Comparison of ENCODE assay signal across 1 cellular context in the genomic region with DNA sequence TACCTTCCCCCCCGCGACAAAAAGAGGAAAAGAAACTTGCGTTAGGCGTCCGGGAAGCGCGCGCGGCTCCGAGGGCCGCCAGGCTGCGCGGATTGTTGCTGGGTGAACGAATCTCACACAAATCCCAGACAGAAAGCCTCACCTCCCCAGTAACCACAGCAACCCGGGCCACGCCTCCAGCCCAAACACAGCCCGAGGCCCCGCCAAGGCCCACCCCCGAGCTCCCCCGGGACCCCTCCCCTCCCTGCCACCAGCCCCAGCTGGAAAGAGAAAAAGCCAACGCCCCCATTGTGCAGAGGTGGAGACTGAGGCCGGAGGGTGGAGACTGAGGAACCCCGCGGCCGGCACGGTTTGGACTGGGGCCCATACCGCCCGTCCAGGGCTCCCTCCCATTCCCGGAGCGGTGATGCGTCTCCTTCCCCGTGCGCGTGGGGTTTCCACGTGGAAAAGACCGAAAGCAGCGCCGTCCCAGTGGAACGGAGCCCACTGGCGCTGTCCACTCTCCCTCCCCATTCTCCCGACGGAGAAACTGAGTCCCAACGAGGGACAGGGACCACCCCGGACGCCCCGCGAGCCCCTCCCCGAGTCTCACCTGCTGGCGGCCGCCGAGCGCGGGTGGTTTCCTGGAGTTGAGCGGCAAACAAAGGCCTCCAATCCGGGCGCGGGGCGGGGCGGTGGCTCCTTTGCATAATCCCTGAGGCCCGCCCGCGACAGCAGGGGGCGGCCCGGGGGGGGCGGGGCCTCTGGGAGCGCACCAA.
A peak's percentile ranks its signal among the peaks of the same experiment; 100 is the strongest.
TF ChIP-seq lines count a peak whose summit lies in the region.

No MANE protein-coding gene starts in this region.

TF ChIP-seq in K562, 482 proteins besides CTCF, POLR2A, EP300 and RAD21 (continued from another document and continues in another):
- TF ChIP-seq CREM (IDR thresholded peaks at IDR 0.05; ENCODE audit: low read depth) (peak; percentile 2; the same call in 1 of the 2 replicates), FIP1L1 (IDR thresholded peaks at IDR 0.05; ENCODE audit: low read depth, low read length, poor library complexity, severe bottlenecking) (peak; percentile 39), ARID4B (CRISPR knock-in tag; IDR thresholded peaks at IDR 0.05) (peak; percentile 71; the same call in 1 of the 2 replicates), ERF (CRISPR knock-in tag; IDR thresholded peaks at IDR 0.05) (peak; percentile 72; the same call in 1 of the 2 replicates), NR4A1 (CRISPR knock-in tag; IDR thresholded peaks at IDR 0.05) (0 out of 2 replicates have a peak, but pooled peaks have one; percentile 26), NR4A1 (tag; IDR thresholded peaks at IDR 0.05) (no peak), ZNF395 (CRISPR knock-in tag; IDR thresholded peaks at IDR 0.05) (peak; percentile 60; the same call in 1 of the 2 replicates), GATAD2A (IDR thresholded peaks at IDR 0.05) (0 out of 2 replicates have a peak, but pooled peaks have one; percentile 46), PCBP2 (IDR thresholded peaks at IDR 0.05; ENCODE audit: low read depth, low read length, poor library complexity, severe bottlenecking) (no peak), MECOM (CRISPR knock-in tag; IDR thresholded peaks at IDR 0.05) (0 out of 2 replicates have a peak, but pooled peaks have one; percentile 50), HMG20A (CRISPR knock-in tag; conservative IDR thresholded peaks at IDR 0.05) (no peak), ETV1 (tag; conservative IDR thresholded peaks at IDR 0.05; ENCODE audit: low read depth) (peak; percentile 52), RBM25 (IDR thresholded peaks at IDR 0.05; ENCODE audit: low read depth, low read length, severe bottlenecking) (peak; percentile 80), PHTF2 (CRISPR knock-in tag; IDR thresholded peaks at IDR 0.05) (no peak), KDM2B (CRISPR knock-in tag; IDR thresholded peaks at IDR 0.05) (0 out of 2 replicates have a peak, but pooled peaks have one; percentile 74), PRPF4 (IDR thresholded peaks at IDR 0.05; ENCODE audit: insufficient read depth, low read depth, low read length, poor library complexity, severe bottlenecking) (no peak), MTA1 (IDR thresholded peaks at IDR 0.05; ENCODE audit: borderline replicate concordance) (peak; percentile 55; the same call in 1 of the 2 replicates), VEZF1 (CRISPR knock-in tag; IDR thresholded peaks at IDR 0.05) (peak; percentile 92), ADNP (tag; IDR thresholded peaks at IDR 0.05) (peak; percentile 73), KDM4B (IDR thresholded peaks at IDR 0.05; ENCODE audit: borderline replicate concordance in 2 of 2, low read depth in 1 of 2) (peak in 1 of 2 experiments; percentile 55; a peak in 1 of 4 replicates), PHF20 (IDR thresholded peaks at IDR 0.05; ENCODE audit: partially characterized antibody) (peak; percentile 55), DMBX1 (CRISPR knock-in tag; IDR thresholded peaks at IDR 0.05; ENCODE audit: borderline replicate concordance) (peak; percentile 19; the same call in 1 of the 2 replicates), RFX1 (IDR thresholded peaks at IDR 0.05) (peak; percentile 85), CBX3 (IDR thresholded peaks at IDR 0.05; ENCODE audit: borderline replicate concordance in 1 of 2, low read length in 2 of 2) (no peak), HDAC1 (IDR thresholded peaks at IDR 0.05) (peak in 1 of 2 experiments; percentile 90; a peak in 2 of 4 replicates), CBX1 (IDR thresholded peaks at IDR 0.05; ENCODE audit: low read depth) (peak; percentile 87), RNF2 (IDR thresholded peaks at IDR 0.05) (peak; percentile 68; the same call in 1 of the 2 replicates), KHSRP (IDR thresholded peaks at IDR 0.05) (no peak), NCOA4 (IDR thresholded peaks at IDR 0.05; ENCODE audit: partially characterized antibody) (peak; percentile 75)
- TF ChIP-seq, protein P1, sequence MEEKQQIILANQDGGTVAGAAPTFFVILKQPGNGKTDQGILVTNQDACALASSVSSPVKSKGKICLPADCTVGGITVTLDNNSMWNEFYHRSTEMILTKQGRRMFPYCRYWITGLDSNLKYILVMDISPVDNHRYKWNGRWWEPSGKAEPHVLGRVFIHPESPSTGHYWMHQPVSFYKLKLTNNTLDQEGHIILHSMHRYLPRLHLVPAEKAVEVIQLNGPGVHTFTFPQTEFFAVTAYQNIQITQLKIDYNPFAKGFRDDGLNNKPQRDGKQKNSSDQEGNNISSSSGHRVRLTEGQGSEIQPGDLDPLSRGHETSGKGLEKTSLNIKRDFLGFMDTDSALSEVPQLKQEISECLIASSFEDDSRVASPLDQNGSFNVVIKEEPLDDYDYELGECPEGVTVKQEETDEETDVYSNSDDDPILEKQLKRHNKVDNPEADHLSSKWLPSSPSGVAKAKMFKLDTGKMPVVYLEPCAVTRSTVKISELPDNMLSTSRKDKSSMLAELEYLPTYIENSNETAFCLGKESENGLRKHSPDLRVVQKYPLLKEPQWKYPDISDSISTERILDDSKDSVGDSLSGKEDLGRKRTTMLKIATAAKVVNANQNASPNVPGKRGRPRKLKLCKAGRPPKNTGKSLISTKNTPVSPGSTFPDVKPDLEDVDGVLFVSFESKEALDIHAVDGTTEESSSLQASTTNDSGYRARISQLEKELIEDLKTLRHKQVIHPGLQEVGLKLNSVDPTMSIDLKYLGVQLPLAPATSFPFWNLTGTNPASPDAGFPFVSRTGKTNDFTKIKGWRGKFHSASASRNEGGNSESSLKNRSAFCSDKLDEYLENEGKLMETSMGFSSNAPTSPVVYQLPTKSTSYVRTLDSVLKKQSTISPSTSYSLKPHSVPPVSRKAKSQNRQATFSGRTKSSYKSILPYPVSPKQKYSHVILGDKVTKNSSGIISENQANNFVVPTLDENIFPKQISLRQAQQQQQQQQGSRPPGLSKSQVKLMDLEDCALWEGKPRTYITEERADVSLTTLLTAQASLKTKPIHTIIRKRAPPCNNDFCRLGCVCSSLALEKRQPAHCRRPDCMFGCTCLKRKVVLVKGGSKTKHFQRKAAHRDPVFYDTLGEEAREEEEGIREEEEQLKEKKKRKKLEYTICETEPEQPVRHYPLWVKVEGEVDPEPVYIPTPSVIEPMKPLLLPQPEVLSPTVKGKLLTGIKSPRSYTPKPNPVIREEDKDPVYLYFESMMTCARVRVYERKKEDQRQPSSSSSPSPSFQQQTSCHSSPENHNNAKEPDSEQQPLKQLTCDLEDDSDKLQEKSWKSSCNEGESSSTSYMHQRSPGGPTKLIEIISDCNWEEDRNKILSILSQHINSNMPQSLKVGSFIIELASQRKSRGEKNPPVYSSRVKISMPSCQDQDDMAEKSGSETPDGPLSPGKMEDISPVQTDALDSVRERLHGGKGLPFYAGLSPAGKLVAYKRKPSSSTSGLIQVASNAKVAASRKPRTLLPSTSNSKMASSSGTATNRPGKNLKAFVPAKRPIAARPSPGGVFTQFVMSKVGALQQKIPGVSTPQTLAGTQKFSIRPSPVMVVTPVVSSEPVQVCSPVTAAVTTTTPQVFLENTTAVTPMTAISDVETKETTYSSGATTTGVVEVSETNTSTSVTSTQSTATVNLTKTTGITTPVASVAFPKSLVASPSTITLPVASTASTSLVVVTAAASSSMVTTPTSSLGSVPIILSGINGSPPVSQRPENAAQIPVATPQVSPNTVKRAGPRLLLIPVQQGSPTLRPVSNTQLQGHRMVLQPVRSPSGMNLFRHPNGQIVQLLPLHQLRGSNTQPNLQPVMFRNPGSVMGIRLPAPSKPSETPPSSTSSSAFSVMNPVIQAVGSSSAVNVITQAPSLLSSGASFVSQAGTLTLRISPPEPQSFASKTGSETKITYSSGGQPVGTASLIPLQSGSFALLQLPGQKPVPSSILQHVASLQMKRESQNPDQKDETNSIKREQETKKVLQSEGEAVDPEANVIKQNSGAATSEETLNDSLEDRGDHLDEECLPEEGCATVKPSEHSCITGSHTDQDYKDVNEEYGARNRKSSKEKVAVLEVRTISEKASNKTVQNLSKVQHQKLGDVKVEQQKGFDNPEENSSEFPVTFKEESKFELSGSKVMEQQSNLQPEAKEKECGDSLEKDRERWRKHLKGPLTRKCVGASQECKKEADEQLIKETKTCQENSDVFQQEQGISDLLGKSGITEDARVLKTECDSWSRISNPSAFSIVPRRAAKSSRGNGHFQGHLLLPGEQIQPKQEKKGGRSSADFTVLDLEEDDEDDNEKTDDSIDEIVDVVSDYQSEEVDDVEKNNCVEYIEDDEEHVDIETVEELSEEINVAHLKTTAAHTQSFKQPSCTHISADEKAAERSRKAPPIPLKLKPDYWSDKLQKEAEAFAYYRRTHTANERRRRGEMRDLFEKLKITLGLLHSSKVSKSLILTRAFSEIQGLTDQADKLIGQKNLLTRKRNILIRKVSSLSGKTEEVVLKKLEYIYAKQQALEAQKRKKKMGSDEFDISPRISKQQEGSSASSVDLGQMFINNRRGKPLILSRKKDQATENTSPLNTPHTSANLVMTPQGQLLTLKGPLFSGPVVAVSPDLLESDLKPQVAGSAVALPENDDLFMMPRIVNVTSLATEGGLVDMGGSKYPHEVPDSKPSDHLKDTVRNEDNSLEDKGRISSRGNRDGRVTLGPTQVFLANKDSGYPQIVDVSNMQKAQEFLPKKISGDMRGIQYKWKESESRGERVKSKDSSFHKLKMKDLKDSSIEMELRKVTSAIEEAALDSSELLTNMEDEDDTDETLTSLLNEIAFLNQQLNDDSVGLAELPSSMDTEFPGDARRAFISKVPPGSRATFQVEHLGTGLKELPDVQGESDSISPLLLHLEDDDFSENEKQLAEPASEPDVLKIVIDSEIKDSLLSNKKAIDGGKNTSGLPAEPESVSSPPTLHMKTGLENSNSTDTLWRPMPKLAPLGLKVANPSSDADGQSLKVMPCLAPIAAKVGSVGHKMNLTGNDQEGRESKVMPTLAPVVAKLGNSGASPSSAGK (IDR thresholded peaks at IDR 0.05), result peak; percentile 77
- TF ChIP-seq, protein P2, sequence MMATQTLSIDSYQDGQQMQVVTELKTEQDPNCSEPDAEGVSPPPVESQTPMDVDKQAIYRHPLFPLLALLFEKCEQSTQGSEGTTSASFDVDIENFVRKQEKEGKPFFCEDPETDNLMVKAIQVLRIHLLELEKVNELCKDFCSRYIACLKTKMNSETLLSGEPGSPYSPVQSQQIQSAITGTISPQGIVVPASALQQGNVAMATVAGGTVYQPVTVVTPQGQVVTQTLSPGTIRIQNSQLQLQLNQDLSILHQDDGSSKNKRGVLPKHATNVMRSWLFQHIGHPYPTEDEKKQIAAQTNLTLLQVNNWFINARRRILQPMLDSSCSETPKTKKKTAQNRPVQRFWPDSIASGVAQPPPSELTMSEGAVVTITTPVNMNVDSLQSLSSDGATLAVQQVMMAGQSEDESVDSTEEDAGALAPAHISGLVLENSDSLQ (IDR thresholded peaks at IDR 0.05), result peak; percentile 94
- TF ChIP-seq, protein P3, sequence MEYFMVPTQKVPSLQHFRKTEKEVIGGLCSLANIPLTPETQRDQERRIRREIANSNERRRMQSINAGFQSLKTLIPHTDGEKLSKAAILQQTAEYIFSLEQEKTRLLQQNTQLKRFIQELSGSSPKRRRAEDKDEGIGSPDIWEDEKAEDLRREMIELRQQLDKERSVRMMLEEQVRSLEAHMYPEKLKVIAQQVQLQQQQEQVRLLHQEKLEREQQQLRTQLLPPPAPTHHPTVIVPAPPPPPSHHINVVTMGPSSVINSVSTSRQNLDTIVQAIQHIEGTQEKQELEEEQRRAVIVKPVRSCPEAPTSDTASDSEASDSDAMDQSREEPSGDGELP (CRISPR knock-in tag; IDR thresholded peaks at IDR 0.05; ENCODE audit: borderline replicate concordance), result peak; percentile 86
